Comparison of ENCODE assay signal across 14 cellular contexts in genomic region chr16:23081675-23082119, GRCh38.
DNase-seq lines count a peak whose midpoint lies in the region; ATAC-seq and TF ChIP-seq lines count a peak whose summit lies in the region.
"Had no signal": no experiment of that assay in that cellular context is flagged by ENCODE, and none has a peak within 500 bp of the region (broad histone marks: within the 10 kb centered on the region; RNA-seq: fewer than 3 reads in every experiment).

No MANE protein-coding gene starts in this region.

- no peak overlapping the region for H3K18ac ChIP-seq in neuronal stem cell (ENCODE audit: low read length)

- DNase-seq in AG09319 (ENCODE audit: extremely low read depth, low read depth) (peak; percentile 67), GM23338 (ENCODE audit: low spot score) (no peak), glomerular endothelial cell (ENCODE audit: extremely low read depth, low read depth, low spot score) (peak; percentile 33), left lung (no peak), neuronal stem cell (ENCODE audit: low spot score) (no peak), SK-N-DZ (ENCODE audit: low spot score) (no peak), DMS 273 treated with DMSO at 0.1 percent for 48 hours (lab: John Stamatoyannopoulos, UW) (no peak)
- DNase-seq: activated T-cell treated with anti-CD3 and anti-CD28 coated beads, Interleukin-2, amount 50 U/mL, for 1 hour; KG1; stimulated activated CD4-positive, alpha-beta T cell treated with anti-CD3 and anti-CD28 coated beads, Interleukin-4, amount 100 ng/mL, for 1 hour; T-helper 9 cell had no signal

- H3K4me1 ChIP-seq in GM23338 (ENCODE audit: insufficient read depth), result peaks cover 21% of the 10 kb centered on the region
- H3K4me1 ChIP-seq in left lung, result no peaks in the 10 kb centered on the region
- no peaks in the 10 kb centered on the region for H3K4me1 ChIP-seq in neuronal stem cell (ENCODE audit: control insufficient read depth in 2 of 2, insufficient read depth in 1 of 2, low read depth in 1 of 2, low read length in 2 of 2)

- no peaks in the 10 kb centered on the region for H3K27me3 Mint-ChIP-seq in GM23338 (ENCODE audit: insufficient read depth, low read depth, poor library complexity)
- no peaks in the 10 kb centered on the region for H3K27me3 Mint-ChIP-seq in activated T-helper 17 cell treated with anti-CD3 and anti-CD28 coated beads, Interleukin-2, amount 50 U/mL, for 72 hours
- H3K27me3 Mint-ChIP-seq: type B pancreatic cell had no signal

- TF ChIP-seq CTCF in AG09319 (IDR thresholded peaks at IDR 0.05; ENCODE audit: low read depth, low read length) (no peak; the same call in none of the 2 replicates), GM23338 (conservative IDR thresholded peaks at IDR 0.05; ENCODE audit: low read depth in 2 of 2) (no peak), left lung (IDR thresholded peaks at IDR 0.05) (no peak)

- H3K36me3 Mint-ChIP-seq in GM23338 (ENCODE audit: low read depth), result peaks cover 38% of the 10 kb centered on the region
- H3K36me3 Mint-ChIP-seq in activated T-helper 17 cell treated with anti-CD3 and anti-CD28 coated beads, Interleukin-2, amount 50 U/mL, for 72 hours (ENCODE audit: low read depth), result peaks cover 74% of the 10 kb centered on the region

- H3K79me1 ChIP-seq in neuronal stem cell (ENCODE audit: low read depth, low read length), result no peaks in the 10 kb centered on the region

- H4K20me1 ChIP-seq in GM23338 (replicated peaks; ENCODE audit: insufficient read depth), result no peaks in the 10 kb centered on the region; the same call in 1 of the 2 replicates

- no peaks in the 10 kb centered on the region for H3K79me2 ChIP-seq in GM23338 (replicated peaks; ENCODE audit: insufficient read depth)

- H3K4me3 ChIP-seq in GM23338 (no peak overlapping the region), left lung (no peak overlapping the region), neuronal stem cell (ENCODE audit: low read length in 2 of 2) (no peak overlapping the region)
- H3K4me3 ChIP-seq: coronary artery had no signal

- no peak overlapping the region for H2AFZ ChIP-seq in GM23338
- H2AFZ ChIP-seq in neuronal stem cell (ENCODE audit: low read length), result no peak overlapping the region

- intact Hi-C loops in left lung (cut with DNase I), result no loop called here

- no peaks in the 10 kb centered on the region for H3K9me3 Mint-ChIP-seq in GM23338
- H3K9me3 Mint-ChIP-seq in activated T-helper 17 cell treated with anti-CD3 and anti-CD28 coated beads, Interleukin-2, amount 50 U/mL, for 72 hours, result no peaks in the 10 kb centered on the region
- H3K9me3 Mint-ChIP-seq: type B pancreatic cell had no signal

- no CpG with 5 or more reads among the region's 6 CpGs for WGBS in neuronal stem cell (ENCODE audit: extremely low coverage in 2 of 2, insufficient read length in 2 of 2, insufficient replicate concordance in 1 of 2), 2 donors

- H3K4me3 Mint-ChIP-seq in GM23338, result no peak overlapping the region
- H3K4me3 Mint-ChIP-seq in activated T-helper 17 cell treated with anti-CD3 and anti-CD28 coated beads, Interleukin-2, amount 50 U/mL, for 72 hours, result no peak overlapping the region
- H3K4me3 Mint-ChIP-seq: type B pancreatic cell had no signal

- no peaks in the 10 kb centered on the region for H3F3A ChIP-seq in GM23338 (replicated peaks; ENCODE audit: low read depth)

- H3K23ac ChIP-seq in neuronal stem cell (ENCODE audit: low read depth, low read length, poor library complexity), result no peak overlapping the region

- no peak overlapping the region for H2BK120ac ChIP-seq in neuronal stem cell (ENCODE audit: low read depth, low read length)

- peaks cover 3% of the 10 kb centered on the region; the same call in 1 of the 2 replicates for H3K36me3 ChIP-seq in GM23338 (ENCODE audit: insufficient read depth)
- H3K36me3 ChIP-seq in left lung, result peaks cover 0 to 68% of the 10 kb centered on the region in 2 donors
- peaks cover 13 to 66% of the 10 kb centered on the region in 2 donors for H3K36me3 ChIP-seq in neuronal stem cell (replicated peaks in 1 of 2; ENCODE audit: control insufficient read depth in 2 of 2, insufficient read depth in 2 of 2, low read length in 2 of 2)

- peaks cover 25% of the 10 kb centered on the region for H3K4me1 Mint-ChIP-seq in GM23338
- H3K4me1 Mint-ChIP-seq in activated T-helper 17 cell treated with anti-CD3 and anti-CD28 coated beads, Interleukin-2, amount 50 U/mL, for 72 hours, result peaks cover 6% of the 10 kb centered on the region

- no peak overlapping the region for H3K4ac ChIP-seq in neuronal stem cell (ENCODE audit: low read length)

- H3K14ac ChIP-seq in neuronal stem cell (ENCODE audit: low read length), result no peak overlapping the region

- H3K9ac ChIP-seq in neuronal stem cell (ENCODE audit: low read depth, low read length, poor library complexity), result no peak overlapping the region

- H2BK12ac ChIP-seq in neuronal stem cell (ENCODE audit: low read length), result no peak overlapping the region

- no peaks in the 10 kb centered on the region for H3K9me2 ChIP-seq in GM23338 (ENCODE audit: insufficient read depth)

- H2BK5ac ChIP-seq in neuronal stem cell (ENCODE audit: low read length), result no peak overlapping the region

- no peaks in the 10 kb centered on the region for H3K9me3 ChIP-seq in left lung
- H3K9me3 ChIP-seq in neuronal stem cell (replicated peaks in 1 of 2; ENCODE audit: control insufficient read depth in 2 of 2, insufficient read depth in 1 of 2, low read depth in 1 of 2, low read length in 2 of 2), result peaks cover 0 to 2% of the 10 kb centered on the region in 2 donors

- no peak for ATAC-seq in GM23338
- ATAC-seq in activated T-helper 17 cell treated with anti-CD3 and anti-CD28 coated beads, Interleukin-2, amount 50 U/mL, for 72 hours (replicated peaks), result peak; percentile 48
- ATAC-seq in left lung, result no peak

- H3K27ac ChIP-seq in GM23338 (ENCODE audit: low read depth) (no peak overlapping the region), left lung (no peak overlapping the region), neuronal stem cell (replicated peaks; ENCODE audit: low read length) (no peak overlapping the region)
- H3K27ac ChIP-seq: coronary artery had no signal

- no peak overlapping the region for H2AK5ac ChIP-seq in neuronal stem cell (ENCODE audit: low read depth, low read length)

- H4K8ac ChIP-seq in neuronal stem cell (ENCODE audit: low read depth, low read length), result no peak overlapping the region

- H3K4me2 ChIP-seq in GM23338 (no peak overlapping the region), neuronal stem cell (ENCODE audit: insufficient read depth, low read length, poor library complexity, severe bottlenecking) (no peak overlapping the region)

- H3K27ac Mint-ChIP-seq in GM23338, result peak overlapping the region; percentile 11; the same call in 1 of the 2 replicates
- peak overlapping the region; percentile 80 for H3K27ac Mint-ChIP-seq in activated T-helper 17 cell treated with anti-CD3 and anti-CD28 coated beads, Interleukin-2, amount 50 U/mL, for 72 hours
- H3K27ac Mint-ChIP-seq: type B pancreatic cell had no signal

- H3K27me3 ChIP-seq in GM23338 (ENCODE audit: insufficient read depth) (no peaks in the 10 kb centered on the region), left lung (no peaks in the 10 kb centered on the region), neuronal stem cell (ENCODE audit: control insufficient read depth in 3 of 3, insufficient read depth in 3 of 3, low read depth in 1 of 3, low read length in 3 of 3) (no peaks in the 10 kb centered on the region)

- no peak overlapping the region for H4K91ac ChIP-seq in neuronal stem cell (ENCODE audit: low read depth, low read length, poor library complexity)

- no peak overlapping the region for H2BK15ac ChIP-seq in neuronal stem cell (ENCODE audit: low read length)

TF ChIP-seq in GM23338, 12 proteins besides CTCF, POLR2A, EP300 and RAD21 (continues in another document):
- TF ChIP-seq CREB1 (CRISPR knock-in tag; IDR thresholded peaks at IDR 0.05; ENCODE audit: low read depth), result no peak
- TF ChIP-seq JUNB (IDR thresholded peaks at IDR 0.05; ENCODE audit: unreplicated experiment), result no peak
- TF ChIP-seq NANOG (IDR thresholded peaks at IDR 0.05; ENCODE audit: borderline replicate concordance), result no peak

Comparison
In these comparisons a context has a peak if more than half of its experiments do, and no peak if none do; other contexts are left out.
1. DNase-seq: peak in AG09319 (single experiment) and glomerular endothelial cell (single experiment); none in GM23338 (single experiment), left lung (0 of 2), neuronal stem cell (single experiment), SK-N-DZ (single experiment) and DMS 273 treated with DMSO at 0.1 percent for 48 hours (single experiment).